Comparison of ENCODE assay signal across 8 cellular contexts in the genomic region with DNA sequence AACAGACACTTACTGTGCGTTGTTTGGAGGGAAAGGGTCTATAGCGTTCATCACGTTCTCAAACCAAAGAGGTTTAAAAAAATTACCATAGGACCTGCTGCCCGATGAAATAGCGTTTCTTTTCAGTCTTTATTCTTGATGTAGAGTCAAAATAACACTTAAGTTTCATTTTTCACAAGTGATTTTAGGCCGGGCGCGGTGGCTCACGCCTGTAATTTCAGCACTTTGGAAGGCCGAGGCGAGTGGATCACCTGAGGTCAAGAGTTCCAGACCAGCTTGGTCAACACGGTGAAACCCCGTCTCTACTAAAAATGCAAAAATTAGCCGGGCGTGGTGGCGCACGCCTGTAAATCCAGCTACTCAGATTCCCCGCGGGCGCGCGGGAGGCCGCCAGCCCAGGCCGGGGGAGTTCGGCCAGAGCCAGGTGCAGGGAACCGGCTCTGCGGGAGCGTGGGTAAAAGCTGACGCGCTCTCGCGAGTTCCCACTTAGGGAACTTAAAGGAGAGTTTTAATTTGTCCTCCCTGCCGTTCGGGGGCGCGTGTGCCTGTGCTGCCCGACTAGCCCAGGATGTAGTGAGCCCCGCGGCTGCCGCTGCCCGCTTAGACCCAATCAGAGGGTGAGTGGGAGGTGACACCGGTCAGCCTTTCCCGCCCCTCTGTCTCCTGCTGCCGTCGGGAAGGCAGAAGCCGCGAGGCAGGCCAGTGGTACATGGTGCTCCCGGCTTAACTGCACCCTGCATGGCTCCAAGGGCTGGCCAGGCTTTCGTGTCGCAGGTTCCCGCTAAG. TPM values are rescaled to one million over a fixed set of nuclear protein-coding genes. Genes with fewer than 3 reads are reported as not detected.
DNase-seq lines count a peak whose midpoint lies in the region; TF ChIP-seq lines count a peak whose summit lies in the region.

No MANE protein-coding gene starts in this region.

- peaks cover 38% of the 10 kb centered on the region for H3K79me2 ChIP-seq in OCI-LY3 (ENCODE audit: low read length)

- H3K9me3 ChIP-seq in HAP-1: no peaks in the 10 kb centered on the region
- no peaks in the 10 kb centered on the region for H3K9me3 ChIP-seq in OCI-LY3 (ENCODE audit: insufficient read depth, low read length)
- H3K9me3 ChIP-seq in testis: no peaks in the 10 kb centered on the region

- 5 to 20% methylated on average over 20 to 51 of the region's 51 CpGs for WGBS in testis, 2 donors

- DNase-seq in HAP-1 (ENCODE audit: low spot score in 2 of 2) (no peak), foreskin fibroblast (peak; percentile 70 to 90), nucleus accumbens (lab: John Stamatoyannopoulos, UW) (peak in 44 of 56 donors; percentile 8 to 70 (median 38)), testis (peak; percentile 89), inferior parietal cortex (ENCODE audit: extremely low spot score) (no peak)
- DNase-seq in activated effector memory CD4-positive, alpha-beta T cell treated with anti-CD3 and anti-CD28 coated beads, Interleukin-2, amount 50 U/mL, for 16 hours: peak; percentile 80

- H3K27ac ChIP-seq in OCI-LY3 (ENCODE audit: low read length) (0 out of 2 replicates have a peak overlapping the region, but pooled peaks have one; percentile 42), testis (peak overlapping the region in 1 of 2 donors; percentile 78)

- H3K36me3 ChIP-seq in HAP-1 (replicated peaks): no peaks in the 10 kb centered on the region
- no peaks in the 10 kb centered on the region for H3K36me3 ChIP-seq in OCI-LY3 (replicated peaks; ENCODE audit: low read depth, low read length)
- H3K36me3 ChIP-seq in testis (ENCODE audit: low read depth, missing control alignments): no peaks in the 10 kb centered on the region

- H3K9ac ChIP-seq in OCI-LY3 (ENCODE audit: low read length): peak overlapping the region; percentile 89

- TF ChIP-seq CTCF in OCI-LY3 (IDR thresholded peaks at IDR 0.05; ENCODE audit: low read depth, low read length) (no peak), foreskin fibroblast (IDR thresholded peaks at IDR 0.05; ENCODE audit: low read depth, low read length) (peak; percentile 3), testis (IDR thresholded peaks at IDR 0.05) (no peak)

- H3K4me1 ChIP-seq in HAP-1: no peaks in the 10 kb centered on the region; the same call in 1 of the 2 replicates
- peaks cover 11% of the 10 kb centered on the region for H3K4me1 ChIP-seq in OCI-LY3 (ENCODE audit: low read length)
- no peaks in the 10 kb centered on the region for H3K4me1 ChIP-seq in testis

- H3K4me2 ChIP-seq in OCI-LY3 (ENCODE audit: low read length): peak overlapping the region; percentile 99

- intact Hi-C loops in testis (cut with DNase I; ENCODE audit: low total_unique reads): no loop called here

- H3K27me3 ChIP-seq in HAP-1 (ENCODE audit: low read depth) (no peaks in the 10 kb centered on the region), OCI-LY3 (ENCODE audit: low read depth, low read length) (no peaks in the 10 kb centered on the region), testis (no peaks in the 10 kb centered on the region)

- peak overlapping the region; percentile 88; the same call in 1 of the 2 replicates for H3K4me3 ChIP-seq in GM08714 (ENCODE audit: low read length)
- peak overlapping the region; percentile 83 for H3K4me3 ChIP-seq in HAP-1
- H3K4me3 ChIP-seq in OCI-LY3 (ENCODE audit: low read length): peak overlapping the region; percentile 88
- H3K4me3 ChIP-seq in foreskin fibroblast (ENCODE audit: low read depth in 1 of 2, low read length in 2 of 2): peak overlapping the region; percentile 98 to 99
- H3K4me3 ChIP-seq in testis: peak overlapping the region; percentile 77 to 90

- in situ Hi-C loops in HAP-1 (cut with MboI; ENCODE audit: low sequenced_read_pairs): loop anchor here (25.0 kb wide), 1 partner anchor 267 kb away; the partner anchor contains the start of genes CKAP2 and VPS36

- no peaks in the 10 kb centered on the region for H4K20me1 ChIP-seq in OCI-LY3 (ENCODE audit: insufficient read depth, low read length)

- no peak for TF ChIP-seq POLR2A in testis (IDR thresholded peaks at IDR 0.05)

- H2AFZ ChIP-seq in OCI-LY3 (ENCODE audit: low read depth, low read length): peak overlapping the region; percentile 99

RNA-seq across cellular contexts. Expression of gene NEK3, which starts 35.8 kb away (rescaled TPM):
- 10 to 100 TPM; 26.3 to 41.3 TPM for total RNA-seq in testis
- 40.7 TPM for polyA plus RNA-seq in testis (ENCODE audit: insufficient read depth, low read depth, low replicate concordance)

Comparison
In these comparisons a context has a peak if more than half of its experiments do, and no peak if none do; other contexts are left out.
1. DNase-seq: peak in activated effector memory CD4-positive, alpha-beta T cell treated with anti-CD3 and anti-CD28 coated beads, Interleukin-2, amount 50 U/mL, for 16 hours (single experiment), foreskin fibroblast (2 of 2), nucleus accumbens (44 of 56) and testis (single experiment); none in HAP-1 (0 of 2) and inferior parietal cortex (single experiment).
2. Peak in every context shown above with its lines, with median percentiles within 50 percentile points of each other: H3K4me3 ChIP-seq.